In genomic region chr12:107736914-107737313, GRCh38 we compare ENCODE assay signal across 9 cellular contexts. TPM values are rescaled to one million over a fixed set of nuclear protein-coding genes. Genes with fewer than 3 reads are reported as not detected.
A peak's percentile ranks its signal among the peaks of the same experiment; 100 is the strongest.
DNase-seq lines count a peak whose midpoint lies in the region; ATAC-seq and TF ChIP-seq lines count a peak whose summit lies in the region.
"Had no signal": no experiment of that assay in that cellular context is flagged by ENCODE, and none has a peak within 500 bp of the region (broad histone marks: within the 10 kb centered on the region; RNA-seq: fewer than 3 reads in every experiment).

No MANE protein-coding gene starts in this region.

- ATAC-seq in GM21423 (IDR thresholded peaks at IDR 0.05; ENCODE audit: unreplicated experiment) (peak; percentile 92), HG03378 (IDR thresholded peaks at IDR 0.05; ENCODE audit: unreplicated experiment) (peak; percentile 89)
- ATAC-seq in activated naive CD8-positive, alpha-beta T cell treated with anti-CD3 and anti-CD28 coated beads, Interleukin-2, amount 50 U/mL, for 24 hours = peak; percentile 65

- POLR2A ChIA-PET in activated CD4-positive, alpha-beta memory T cell treated with anti-CD3 and anti-CD28 coated beads, Interleukin-2, amount 10 ng/mL, durations not matched to agents 7 days and 5 days (lab: Charles Lee) = no interaction called here

- peak overlapping the region; percentile 14 for H3K27ac Mint-ChIP-seq in activated naive CD8-positive, alpha-beta T cell treated with anti-CD3 and anti-CD28 coated beads, Interleukin-2, amount 50 U/mL, for 24 hours
- H3K27ac Mint-ChIP-seq in activated CD4-positive, alpha-beta memory T cell treated with anti-CD3 and anti-CD28 coated beads, Interleukin-2, amount 10 ng/mL, durations not matched to agents 7 days and 5 days = no peak overlapping the region

- H3K9me3 Mint-ChIP-seq in activated naive CD8-positive, alpha-beta T cell treated with anti-CD3 and anti-CD28 coated beads, Interleukin-2, amount 50 U/mL, for 24 hours = no peaks in the 10 kb centered on the region
- no peaks in the 10 kb centered on the region for H3K9me3 Mint-ChIP-seq in activated CD4-positive, alpha-beta memory T cell treated with anti-CD3 and anti-CD28 coated beads, Interleukin-2, amount 10 ng/mL, durations not matched to agents 7 days and 5 days

- TF ChIP-seq CTCF in GM13977 (IDR thresholded peaks at IDR 0.05; ENCODE audit: extremely low read depth, insufficient read depth, missing control alignments) = peak; percentile 22

- DNase-seq in GM13977 (ENCODE audit: low spot score) (peak; percentile 70), AG20443 (ENCODE audit: low spot score) (no peak), NCI-H82 treated with DMSO at 0.1 percent for 48 hours (lab: John Stamatoyannopoulos, UW; ENCODE audit: unreplicated experiment) (no peak)
- no peak for DNase-seq in activated naive CD8-positive, alpha-beta T cell treated with anti-CD3 and anti-CD28 coated beads, Interleukin-2, amount 50 U/mL, for 24 hours
- DNase-seq in activated CD4-positive, alpha-beta T cell treated with anti-CD3 and anti-CD28 coated beads for 48 hours = no peak
- no peak for DNase-seq in activated CD4-positive, alpha-beta memory T cell treated with anti-CD3 and anti-CD28 coated beads, Interleukin-2, amount 10 ng/mL, durations not matched to agents 7 days and 5 days
- DNase-seq: NCI-H2171 treated with DMSO at 0.1 percent for 48 hours had no signal

- H3K4me3 Mint-ChIP-seq in activated naive CD8-positive, alpha-beta T cell treated with anti-CD3 and anti-CD28 coated beads, Interleukin-2, amount 50 U/mL, for 24 hours = no peak overlapping the region
- H3K4me3 Mint-ChIP-seq in activated CD4-positive, alpha-beta memory T cell treated with anti-CD3 and anti-CD28 coated beads, Interleukin-2, amount 10 ng/mL, durations not matched to agents 7 days and 5 days = no peak overlapping the region

- no peaks in the 10 kb centered on the region for H3K27me3 Mint-ChIP-seq in activated naive CD8-positive, alpha-beta T cell treated with anti-CD3 and anti-CD28 coated beads, Interleukin-2, amount 50 U/mL, for 24 hours
- H3K27me3 Mint-ChIP-seq in activated CD4-positive, alpha-beta memory T cell treated with anti-CD3 and anti-CD28 coated beads, Interleukin-2, amount 10 ng/mL, durations not matched to agents 7 days and 5 days = no peaks in the 10 kb centered on the region

- H3K4me1 Mint-ChIP-seq in activated naive CD8-positive, alpha-beta T cell treated with anti-CD3 and anti-CD28 coated beads, Interleukin-2, amount 50 U/mL, for 24 hours = peaks cover 15% of the 10 kb centered on the region
- peaks cover 9% of the 10 kb centered on the region for H3K4me1 Mint-ChIP-seq in activated CD4-positive, alpha-beta memory T cell treated with anti-CD3 and anti-CD28 coated beads, Interleukin-2, amount 10 ng/mL, durations not matched to agents 7 days and 5 days

- peaks cover 66% of the 10 kb centered on the region for H3K36me3 Mint-ChIP-seq in activated naive CD8-positive, alpha-beta T cell treated with anti-CD3 and anti-CD28 coated beads, Interleukin-2, amount 50 U/mL, for 24 hours (ENCODE audit: low read depth)
- H3K36me3 Mint-ChIP-seq in activated CD4-positive, alpha-beta memory T cell treated with anti-CD3 and anti-CD28 coated beads, Interleukin-2, amount 10 ng/mL, durations not matched to agents 7 days and 5 days (ENCODE audit: low read depth) = peaks cover 78% of the 10 kb centered on the region

- in situ Hi-C loops in GM13977 (cut with MboI; ENCODE audit: low pct_unique_long_range_greater_than_20kb, low sequenced_read_pairs, unreplicated experiment) = no loop called here

- CTCF ChIA-PET in activated CD4-positive, alpha-beta memory T cell treated with anti-CD3 and anti-CD28 coated beads, Interleukin-2, amount 10 ng/mL, durations not matched to agents 7 days and 5 days (lab: Charles Lee) = no interaction called here

RNA-seq across cellular contexts. Expression of gene PRDM4, which starts 24.0 kb away (rescaled TPM):
- total RNA-seq in activated CD4-positive, alpha-beta memory T cell treated with anti-CD3 and anti-CD28 coated beads, Interleukin-2, amount 10 ng/mL, durations not matched to agents 7 days and 5 days = 10 to 100 TPM; 34.0 to 36.2 TPM

RNA-seq across cellular contexts. Expression of gene ASCL4, which starts 37.6 kb away (rescaled TPM):
- not detected for total RNA-seq in activated CD4-positive, alpha-beta memory T cell treated with anti-CD3 and anti-CD28 coated beads, Interleukin-2, amount 10 ng/mL, durations not matched to agents 7 days and 5 days

RNA-seq across cellular contexts. Expression of gene PWP1, which starts 51.3 kb away (rescaled TPM):
- 10 to 100 TPM; 31.9 to 34.5 TPM for total RNA-seq in activated CD4-positive, alpha-beta memory T cell treated with anti-CD3 and anti-CD28 coated beads, Interleukin-2, amount 10 ng/mL, durations not matched to agents 7 days and 5 days
